In the genomic region with DNA sequence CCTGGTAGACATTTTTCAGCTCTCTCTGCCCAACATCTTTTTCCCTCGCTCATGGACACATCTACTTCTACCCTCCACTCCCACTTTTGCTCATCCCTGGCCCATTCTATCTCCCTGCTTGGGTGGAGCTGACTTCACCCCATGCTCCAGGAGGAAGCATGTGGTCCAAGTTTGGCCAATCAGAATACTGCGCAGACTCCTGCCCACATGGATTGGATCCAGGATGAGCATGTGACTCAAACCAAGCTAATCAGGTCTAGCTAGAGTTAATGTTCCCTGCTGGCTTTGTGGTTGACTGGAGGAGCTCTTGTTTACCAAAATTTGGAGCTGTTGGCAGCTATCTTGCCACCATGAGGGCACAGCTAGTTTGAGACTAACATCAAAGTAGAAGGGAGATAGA, we compare ENCODE assay signal across 24 cellular contexts. TPM values are rescaled to one million over a fixed set of nuclear protein-coding genes. Genes with fewer than 3 reads are reported as not detected.
DNase-seq lines count a peak whose midpoint lies in the region; ATAC-seq, FAIRE-seq and TF ChIP-seq lines count a peak whose summit lies in the region.
"Had no signal": no experiment of that assay in that cellular context is flagged by ENCODE, and none has a peak within 500 bp of the region (broad histone marks: within the 10 kb centered on the region; RNA-seq: fewer than 3 reads in every experiment).

No MANE protein-coding gene starts in this region.

- no peak overlapping the region for H3K27ac ChIP-seq in BLaER1 treated with 17β-estradiol and CSF1 and Interleukin-3, amounts not matched to agents 10 nM and 100 nM
- H3K27ac ChIP-seq in SK-N-MC, result 0 out of 2 replicates have a peak overlapping the region, but pooled peaks have one; percentile 25
- H3K27ac ChIP-seq: BLaER1, C4-2B had no signal

- no peaks in the 10 kb centered on the region for H3K27me3 ChIP-seq in BLaER1 treated with 17β-estradiol and CSF1 and Interleukin-3, amounts not matched to agents 10 nM and 100 nM
- H3K27me3 ChIP-seq in bronchial epithelial cell (ENCODE audit: control insufficient read depth, insufficient read depth, low read length), result peaks cover 2% of the 10 kb centered on the region
- H3K27me3 ChIP-seq: BE2C, BLaER1 had no signal

- H3K9ac ChIP-seq in BLaER1 treated with 17β-estradiol and CSF1 and Interleukin-3, amounts not matched to agents 10 nM and 100 nM, result no peak overlapping the region
- H3K9ac ChIP-seq in SK-N-MC (ENCODE audit: insufficient read length), result no peak overlapping the region
- H3K9ac ChIP-seq: BLaER1 had no signal

- peaks cover 31% of the 10 kb centered on the region for H3K4me1 Mint-ChIP-seq in stimulated activated effector memory CD8-positive, alpha-beta T cell treated with anti-CD3 and anti-CD28 coated beads, Interleukin-12 subunit alpha, Interleukin-12 subunit beta, amount 100 ng/mL, for 72 hours

- peak overlapping the region in 6 of 11 experiments; percentile 1 to 36 (median 10); a peak in 6 of 22 replicates for H3K4me2 ChIP-seq in BLaER1 treated with 17β-estradiol and CSF1 and Interleukin-3, amounts not matched to agents 10 nM and 100 nM
- H3K4me2 ChIP-seq: BLaER1 had no signal

- H3K4me1 ChIP-seq in BLaER1 treated with 17β-estradiol and CSF1 and Interleukin-3, amounts not matched to agents 10 nM and 100 nM, result peaks cover 0 to 33% (median 9%) of the 10 kb centered on the region in 10 experiments; a peak in 10 of 20 replicates
- H3K4me1 ChIP-seq: BE2C, BLaER1 had no signal

- no peak overlapping the region for H3K4me3 Mint-ChIP-seq in stimulated activated effector memory CD8-positive, alpha-beta T cell treated with anti-CD3 and anti-CD28 coated beads, Interleukin-12 subunit alpha, Interleukin-12 subunit beta, amount 100 ng/mL, for 72 hours
- H3K4me3 Mint-ChIP-seq: CD4-positive, alpha-beta T cell; CD8-positive, alpha-beta T cell had no signal

- FAIRE-seq in bronchial epithelial cell (lab: Jason Lieb, UNC), result peak; percentile 50
- FAIRE-seq: A204.1, D721Med, G401.6, GM12891, GM18507 had no signal

- peaks cover 4% of the 10 kb centered on the region for H3K36me3 Mint-ChIP-seq in stimulated activated effector memory CD8-positive, alpha-beta T cell treated with anti-CD3 and anti-CD28 coated beads, Interleukin-12 subunit alpha, Interleukin-12 subunit beta, amount 100 ng/mL, for 72 hours
- H3K36me3 Mint-ChIP-seq: CD8-positive, alpha-beta T cell had no signal

- no peak for DNase-seq in SK-N-MC (ENCODE audit: low read depth, low spot score)
- no peak for DNase-seq in bronchial epithelial cell (ENCODE audit: low read depth)
- no peak for DNase-seq in stimulated activated effector memory CD8-positive, alpha-beta T cell treated with anti-CD3 and anti-CD28 coated beads, Interleukin-12 subunit alpha, Interleukin-12 subunit beta, amount 100 ng/mL, for 72 hours (ENCODE audit: low spot score in 2 of 2)
- DNase-seq in Ammon's horn (ENCODE audit: low spot score), result no peak
- DNase-seq in occipital lobe (lab: John Stamatoyannopoulos, UW), result no peak
- no peak for DNase-seq in NOMO-1 treated with DMSO at 0.1 percent for 48 hours (lab: John Stamatoyannopoulos, UW; ENCODE audit: unreplicated experiment)
- DNase-seq: 8988T; AML-193; BE2C; Caco-2; Calu3; CD4-positive, alpha-beta T cell; CD8-positive, alpha-beta T cell; DMS79 treated with DMSO at 0.1 percent for 48 hours; GF-D8 had no signal

- H3K36me3 ChIP-seq in BLaER1 treated with 17β-estradiol and CSF1 and Interleukin-3, amounts not matched to agents 10 nM and 100 nM, result no peaks in the 10 kb centered on the region
- no peaks in the 10 kb centered on the region for H3K36me3 ChIP-seq in SK-N-MC (ENCODE audit: insufficient read depth, low read length)
- no peaks in the 10 kb centered on the region for H3K36me3 ChIP-seq in bronchial epithelial cell (ENCODE audit: control insufficient read depth, insufficient read depth, low read length)
- H3K36me3 ChIP-seq: BE2C, BLaER1 had no signal

- no peak overlapping the region for H3K4me3 ChIP-seq in BLaER1 treated with 17β-estradiol and CSF1 and Interleukin-3, amounts not matched to agents 10 nM and 100 nM
- H3K4me3 ChIP-seq in SK-N-MC, result no peak overlapping the region
- H3K4me3 ChIP-seq in bronchial epithelial cell (ENCODE audit: low read depth, low read length), result no peak overlapping the region
- H3K4me3 ChIP-seq: BLaER1 had no signal

- peaks cover 0 to 33% (median 16%) of the 10 kb centered on the region in 11 experiments; a peak in 12 of 22 replicates for H3K9me3 ChIP-seq in BLaER1 treated with 17β-estradiol and CSF1 and Interleukin-3, amounts not matched to agents 10 nM and 100 nM (replicated peaks in 1 of 11)
- no peaks in the 10 kb centered on the region for H3K9me3 ChIP-seq in SK-N-MC (ENCODE audit: low read depth, low read length)
- H3K9me3 ChIP-seq: BE2C, Caco-2 had no signal

- no peaks in the 10 kb centered on the region for H4K20me1 ChIP-seq in BLaER1 treated with 17β-estradiol and CSF1 and Interleukin-3, amounts not matched to agents 10 nM and 100 nM
- H4K20me1 ChIP-seq: BLaER1 had no signal

- peaks cover 2% of the 10 kb centered on the region for H3K9me3 Mint-ChIP-seq in stimulated activated effector memory CD8-positive, alpha-beta T cell treated with anti-CD3 and anti-CD28 coated beads, Interleukin-12 subunit alpha, Interleukin-12 subunit beta, amount 100 ng/mL, for 72 hours
- H3K9me3 Mint-ChIP-seq: CD4-positive, alpha-beta T cell; CD8-positive, alpha-beta T cell had no signal

- no peak for ATAC-seq in stimulated activated effector memory CD8-positive, alpha-beta T cell treated with anti-CD3 and anti-CD28 coated beads, Interleukin-12 subunit alpha, Interleukin-12 subunit beta, amount 100 ng/mL, for 72 hours
- ATAC-seq in HG03196 (IDR thresholded peaks at IDR 0.05; ENCODE audit: unreplicated experiment), result no peak
- ATAC-seq: CD8-positive, alpha-beta T cell had no signal

- H3K27ac Mint-ChIP-seq in stimulated activated effector memory CD8-positive, alpha-beta T cell treated with anti-CD3 and anti-CD28 coated beads, Interleukin-12 subunit alpha, Interleukin-12 subunit beta, amount 100 ng/mL, for 72 hours, result peak overlapping the region; percentile 67
- H3K27ac Mint-ChIP-seq: CD4-positive, alpha-beta T cell; CD8-positive, alpha-beta T cell had no signal

- TF ChIP-seq CTCF in bronchial epithelial cell (IDR thresholded peaks at IDR 0.05; ENCODE audit: insufficient read depth, low read length, severe bottlenecking), result no peak

RNA-seq across cellular contexts. Expression of a gene that starts 22.7 kb away (rescaled TPM):
- total RNA-seq in bronchial epithelial cell (26.8 and 53.4 TPM in 2 replicates), occipital lobe (15.6 TPM)
